In genomic region chr12:64088431-64089349, GRCh38 we compare ENCODE assay signal across 8 cellular contexts.
DNase-seq lines count a peak whose midpoint lies in the region; ATAC-seq, FAIRE-seq and TF ChIP-seq lines count a peak whose summit lies in the region.

No MANE protein-coding gene starts in this region.

- H3K36me3 Mint-ChIP-seq in MCF 10A (ENCODE audit: insufficient read depth, unreplicated experiment): peaks cover 31% of the 10 kb centered on the region

- H3K4me1 ChIP-seq in kidney (ENCODE audit: control insufficient read depth in 1 of 2, insufficient read depth in 1 of 2, low read depth in 1 of 2, low read length in 2 of 2): peaks cover 6 to 8% of the 10 kb centered on the region in 2 donors
- no peaks in the 10 kb centered on the region for H3K4me1 ChIP-seq in thymus (ENCODE audit: control insufficient read depth, insufficient read depth, low read length)

- no peak overlapping the region for H3K9ac ChIP-seq in kidney (ENCODE audit: low read length in 2 of 2)

- H3K27ac Mint-ChIP-seq in MCF 10A (ENCODE audit: low read depth, unreplicated experiment): peak overlapping the region; percentile 99

- H3K4me3 ChIP-seq in kidney (ENCODE audit: low read length in 2 of 2) (peak overlapping the region in 1 of 2 donors; percentile 29), thymus (ENCODE audit: low read length) (no peak overlapping the region)

- H3K9me3 ChIP-seq in kidney (ENCODE audit: control insufficient read depth in 1 of 2, low read length in 2 of 2) (no peaks in the 10 kb centered on the region), thymus (ENCODE audit: control insufficient read depth) (no peaks in the 10 kb centered on the region)

- no peaks in the 10 kb centered on the region for H3K27me3 Mint-ChIP-seq in MCF 10A (ENCODE audit: insufficient read depth, unreplicated experiment)

- peak overlapping the region in 1 of 2 donors; percentile 70 for H3K27ac ChIP-seq in kidney (ENCODE audit: low read depth in 2 of 2, low read length in 2 of 2)
- H3K27ac ChIP-seq in thymus (ENCODE audit: low read depth): peak overlapping the region; percentile 27

- CTCF ChIA-PET in MCF 10A (lab: Yijun Ruan, JAX): interaction anchor here (1.0 to 4.7 kb wide), 4 partner anchors 10 to 244 kb away, joined by 3 to 26 read pairs (median 13); partner anchors contain the start of gene SRGAP1

- no peaks in the 10 kb centered on the region for H3K27me3 ChIP-seq in thymus (ENCODE audit: control insufficient read depth, insufficient read depth)

- H3K36me3 ChIP-seq in kidney (ENCODE audit: control insufficient read depth in 1 of 2, insufficient read depth in 2 of 2, low read length in 2 of 2): no peaks in the 10 kb centered on the region
- no peaks in the 10 kb centered on the region for H3K36me3 ChIP-seq in thymus (ENCODE audit: control insufficient read depth, insufficient read depth)

- peak overlapping the region; percentile 73 for H3K4me3 Mint-ChIP-seq in MCF 10A (ENCODE audit: unreplicated experiment)

- BruUV-seq in MCF 10A (replicated peaks; lab: Mats Ljungman, UMichigan): TSS peak; percentile 6

- no peaks in the 10 kb centered on the region for H3K9me3 Mint-ChIP-seq in MCF 10A (ENCODE audit: unreplicated experiment)

- intact Hi-C loops in MCF 10A (cut with micrococcal nuclease): loop anchor here (2.0 to 10.0 kb wide), 5 partner anchors 92 to 246 kb away; partner anchors contain the start of genes KICS2 and SRGAP1
- intact Hi-C loops in kidney (cut with DNase I): no loop called here

- POLR2A ChIA-PET in MCF 10A (lab: Yijun Ruan, JAX): interaction anchor here (0.6 to 5.5 kb wide), 19 partner anchors 9 to 255 kb away, joined by 3 to 62 read pairs (median 4); partner anchors contain the start of genes KICS2 and SRGAP1

- TF ChIP-seq CTCF in MCF 10A (IDR thresholded peaks at IDR 0.05; ENCODE audit: unreplicated experiment): no peak
- no peak for TF ChIP-seq CTCF in kidney (IDR thresholded peaks at IDR 0.05; ENCODE audit: borderline replicate concordance, extremely low read depth, insufficient read depth)

- peaks cover 23% of the 10 kb centered on the region for H3K4me1 Mint-ChIP-seq in MCF 10A (ENCODE audit: insufficient read depth, unreplicated experiment)

- DNase-seq in DMS153 (lab: John Stamatoyannopoulos, UW): peak; percentile 78
- DNase-seq in NCI-H2029 treated with DMSO at 0.1 percent for 48 hours (lab: John Stamatoyannopoulos, UW): peak; percentile 41
- peak; percentile 94 for DNase-seq in MCF 10A (ENCODE audit: unreplicated experiment)
- no peak for DNase-seq in kidney

- ATAC-seq in GM19395 (IDR thresholded peaks at IDR 0.05; ENCODE audit: unreplicated experiment): no peak
- no peak for ATAC-seq in HG03469 (IDR thresholded peaks at IDR 0.05; ENCODE audit: unreplicated experiment)
- no peak for ATAC-seq in HG03442 (IDR thresholded peaks at IDR 0.05; ENCODE audit: unreplicated experiment)

- 77% methylated on average over 12 of the region's 12 CpGs for WGBS in thymus

- FAIRE-seq in kidney (lab: Jason Lieb, UNC): peak; percentile 82
